2 cellular contexts compared by ENCODE assay signal in genomic region chr18:12659904-12660605, GRCh38.
TF ChIP-seq lines count a peak whose summit lies in the region.

No MANE protein-coding gene starts in this region.

TF ChIP-seq in A549, 52 proteins besides CTCF, POLR2A, EP300 and RAD21:
- no peak for TF ChIP-seq PBX3 (IDR thresholded peaks at IDR 0.05)
- TF ChIP-seq SMC3 (IDR thresholded peaks at IDR 0.05) = peak; percentile 86

TF ChIP-seq in endothelial cell of umbilical vein, 7 proteins besides CTCF, POLR2A, EP300 and RAD21 (continued from another document):
- TF ChIP-seq POLR2AphosphoS5 (IDR thresholded peaks at IDR 0.05; ENCODE audit: insufficient read depth, low read depth, low read length) = peak; percentile 40
TF ChIP-seq in endothelial cell of umbilical vein: peak in this region for 4.
